ENCODE assay signal across 15 cellular contexts in genomic region chr14:68569546-68569908, GRCh38.
DNase-seq lines count a peak whose midpoint lies in the region; ATAC-seq and TF ChIP-seq lines count a peak whose summit lies in the region.
"Had no signal": no experiment of that assay in that cellular context is flagged by ENCODE, and none has a peak within 500 bp of the region (broad histone marks: within the 10 kb centered on the region; RNA-seq: fewer than 3 reads in every experiment).

No MANE protein-coding gene starts in this region.

- H3K27me3 ChIP-seq in esophagus muscularis mucosa (no peaks in the 10 kb centered on the region), suprapubic skin (no peaks in the 10 kb centered on the region)
- H3K27me3 ChIP-seq: Peyer's patch had no signal

- H3K4me3 ChIP-seq in esophagus muscularis mucosa (no peak overlapping the region), suprapubic skin (no peak overlapping the region)
- H3K4me3 ChIP-seq: Peyer's patch had no signal

- H3K9me3 ChIP-seq in esophagus muscularis mucosa (no peaks in the 10 kb centered on the region), suprapubic skin (no peaks in the 10 kb centered on the region)
- H3K9me3 ChIP-seq: Peyer's patch had no signal

- no peak for ATAC-seq in GM21717 (IDR thresholded peaks at IDR 0.05; ENCODE audit: unreplicated experiment)

- H3K36me3 ChIP-seq in esophagus muscularis mucosa (no peaks in the 10 kb centered on the region), suprapubic skin (no peaks in the 10 kb centered on the region)
- H3K36me3 ChIP-seq: Peyer's patch had no signal

- DNase-seq in RWPE1 (ENCODE audit: low spot score) (no peak), esophagus muscularis mucosa (ENCODE audit: extremely low spot score) (no peak), suprapubic skin (ENCODE audit: low spot score in 2 of 2) (no peak), NCI-H128 (lab: John Stamatoyannopoulos, UW; ENCODE audit: unreplicated experiment) (no peak), NCI-H526 (lab: John Stamatoyannopoulos, UW) (no peak)
- no peak for DNase-seq in activated naive CD4-positive, alpha-beta T cell (lab: John Stamatoyannopoulos, UW)
- DNase-seq: activated CD4-positive, alpha-beta T cell treated with anti-CD3 and anti-CD28 coated beads for 48 hours; activated T-cell treated with anti-CD3 and anti-CD28 coated beads, Interleukin-2, amount 50 U/mL, for 1 hour; amniotic stem cell; DND-41; NCI-H1092 treated with DMSO at 0.1 percent for 48 hours; NCI-H510A; Peyer's patch had no signal

- POLR2A ChIA-PET in RWPE1 (lab: Yijun Ruan, JAX; ENCODE audit: low non-redundant PET): no interaction called here

- no peaks in the 10 kb centered on the region for H3K27me3 Mint-ChIP-seq in nephron (ENCODE audit: low read depth)

- H3K4me1 Mint-ChIP-seq in nephron: peaks cover 69% of the 10 kb centered on the region

- H3K9me3 Mint-ChIP-seq in nephron: peaks cover 7% of the 10 kb centered on the region

- intact Hi-C loops in esophagus muscularis mucosa (cut with DNase I): no loop called here

- TF ChIP-seq EP300 in esophagus muscularis mucosa (IDR thresholded peaks at IDR 0.05) (no peak), suprapubic skin (IDR thresholded peaks at IDR 0.05) (no peak)

- H3K4me1 ChIP-seq in esophagus muscularis mucosa (peaks cover 37 to 54% (median 45%) of the 10 kb centered on the region in 4 donors), suprapubic skin (peaks cover 33% of the 10 kb centered on the region)

- TF ChIP-seq POLR2A in esophagus muscularis mucosa (IDR thresholded peaks at IDR 0.05; ENCODE audit: low read depth) (no peak), suprapubic skin (IDR thresholded peaks at IDR 0.05) (no peak)

- 86% methylated on average over 6 of the region's 8 CpGs for whole genome bisulfite sequencing in esophagus muscularis mucosa
- 76% methylated on average over 8 of the region's 8 CpGs for WGBS in suprapubic skin

- no peak overlapping the region for H3K4me3 Mint-ChIP-seq in nephron

- no peak for TF ChIP-seq CTCF in RWPE1 (conservative IDR thresholded peaks at IDR 0.05; ENCODE audit: low read depth)
- TF ChIP-seq CTCF in esophagus muscularis mucosa (IDR thresholded peaks at IDR 0.05): no peak
- TF ChIP-seq CTCF in nephron (IDR thresholded peaks at IDR 0.05; ENCODE audit: unreplicated experiment in 3 of 3): no peak
- no peak for TF ChIP-seq CTCF in suprapubic skin (IDR thresholded peaks at IDR 0.05)

- H3K27ac ChIP-seq in RWPE1 (peak overlapping the region; percentile 21; the same call in 1 of the 2 replicates), esophagus muscularis mucosa (replicated peaks in 1 of 4) (peak overlapping the region; percentile 19 to 57 (median 36)), suprapubic skin (peak overlapping the region; percentile 21)
- H3K27ac ChIP-seq: Peyer's patch had no signal

- H3K27ac Mint-ChIP-seq in nephron: peak overlapping the region; percentile 83 to 100 (median 94)

- peaks cover 11% of the 10 kb centered on the region for H3K36me3 Mint-ChIP-seq in nephron (ENCODE audit: low read depth)

- CTCF ChIA-PET in RWPE1 (lab: Yijun Ruan, JAX): no interaction called here
